8 cellular contexts compared by ENCODE assay signal in genomic region chr12:116426391-116427136, GRCh38.
DNase-seq lines count a peak whose midpoint lies in the region; ATAC-seq and TF ChIP-seq lines count a peak whose summit lies in the region.

No MANE protein-coding gene starts in this region.

- H3K4me1 ChIP-seq in tibial artery = peaks cover 0 to 24% (median 20%) of the 10 kb centered on the region in 4 donors

- in situ Hi-C loops in brain microvascular endothelial cell (cut with HindIII; ENCODE audit: low pct_ligation_motif_present, low sequenced_read_pairs) = no loop called here

- H3K4me3 ChIP-seq in brain microvascular endothelial cell (ENCODE audit: low read depth, low read length) (no peak overlapping the region), tibial artery (no peak overlapping the region)

- H3K36me3 ChIP-seq in brain microvascular endothelial cell (replicated peaks) (no peaks in the 10 kb centered on the region), tibial artery (no peaks in the 10 kb centered on the region)

- DNase-seq in HEK293T (ENCODE audit: extremely low spot score) = peak; percentile 32
- DNase-seq in brain microvascular endothelial cell = peak; percentile 97
- DNase-seq in iPS-NIHi7 (ENCODE audit: extremely low spot score) = peak; percentile 84
- DNase-seq in tibial artery = peak; percentile 79 to 88
- no peak for DNase-seq in mesenteric fat pad (ENCODE audit: low spot score)
- DNase-seq in GM10248 (ENCODE audit: extremely low spot score) = no peak

- POLR2A ChIA-PET in HEK293T (lab: Yijun Ruan, JAX) (no interaction called here), GM10248 (lab: Yijun Ruan, JAX) (no interaction called here)

- peak; percentile 83 for TF ChIP-seq CTCF in brain microvascular endothelial cell (IDR thresholded peaks at IDR 0.05; ENCODE audit: low read depth, low read length, missing control alignments)
- TF ChIP-seq CTCF in tibial artery (IDR thresholded peaks at IDR 0.05) = peak; percentile 39 to 49
- TF ChIP-seq CTCF in GM10248 (IDR thresholded peaks at IDR 0.05; ENCODE audit: control extremely low read depth, extremely low read depth, low read depth, missing control alignments) = no peak

- intact Hi-C loops in tibial artery (cut with DNase I; ENCODE audit: low total_unique reads) = loop anchor here (10.0 kb wide), 1 partner anchor 112 kb away; no protein-coding TSS in a partner anchor

- CTCF ChIA-PET in HEK293T (lab: Yijun Ruan, JAX) = interaction anchor here (1.0 kb wide), 1 partner anchor 20 kb away, joined by 3 read pairs; no protein-coding TSS in a partner anchor
- CTCF ChIA-PET in GM10248 (lab: Yijun Ruan, JAX) = no interaction called here

- peaks cover 0 to 3% (median 0%) of the 10 kb centered on the region in 3 donors for H3K9me3 ChIP-seq in tibial artery

- ATAC-seq in GM21529 (IDR thresholded peaks at IDR 0.05; ENCODE audit: unreplicated experiment) = no peak
- no peak for ATAC-seq in HG02642 (IDR thresholded peaks at IDR 0.05; ENCODE audit: poor library complexity, unreplicated experiment)

- H3K27ac ChIP-seq in brain microvascular endothelial cell (peak overlapping the region; percentile 8), tibial artery (peak overlapping the region; percentile 16 to 38)

- H3K27me3 ChIP-seq in brain microvascular endothelial cell (replicated peaks) (no peaks in the 10 kb centered on the region), tibial artery (no peaks in the 10 kb centered on the region)

TF ChIP-seq in HEK293T, 16 proteins besides CTCF, POLR2A, EP300 and RAD21:
- TF ChIP-seq L3MBTL2 (conservative IDR thresholded peaks at IDR 0.05) = no peak
- TF ChIP-seq FOXK2 (IDR thresholded peaks at IDR 0.05) = no peak
- no peak for TF ChIP-seq BHLHE40 (IDR thresholded peaks at IDR 0.05; ENCODE audit: borderline replicate concordance)
- no peak for TF ChIP-seq TARDBP (IDR thresholded peaks at IDR 0.05)
- no peak for TF ChIP-seq ARNT (IDR thresholded peaks at IDR 0.05)
- TF ChIP-seq CTBP1 (IDR thresholded peaks at IDR 0.05; ENCODE audit: borderline replicate concordance) = no peak
- TF ChIP-seq SP1 (IDR thresholded peaks at IDR 0.05) = no peak
- TF ChIP-seq FOXM1 (IDR thresholded peaks at IDR 0.05; ENCODE audit: borderline replicate concordance) = no peak
TF ChIP-seq in HEK293T: peak in this region for 0.

Comparison
In these comparisons a context has a peak if more than half of its experiments do, and no peak if none do; other contexts are left out.
1. DNase-seq: peak in HEK293T (single experiment), brain microvascular endothelial cell (single experiment), iPS-NIHi7 (single experiment) and tibial artery (2 of 2); none in mesenteric fat pad (single experiment) and GM10248 (single experiment).